Comparison of ENCODE assay signal across 29 cellular contexts in the genomic region with DNA sequence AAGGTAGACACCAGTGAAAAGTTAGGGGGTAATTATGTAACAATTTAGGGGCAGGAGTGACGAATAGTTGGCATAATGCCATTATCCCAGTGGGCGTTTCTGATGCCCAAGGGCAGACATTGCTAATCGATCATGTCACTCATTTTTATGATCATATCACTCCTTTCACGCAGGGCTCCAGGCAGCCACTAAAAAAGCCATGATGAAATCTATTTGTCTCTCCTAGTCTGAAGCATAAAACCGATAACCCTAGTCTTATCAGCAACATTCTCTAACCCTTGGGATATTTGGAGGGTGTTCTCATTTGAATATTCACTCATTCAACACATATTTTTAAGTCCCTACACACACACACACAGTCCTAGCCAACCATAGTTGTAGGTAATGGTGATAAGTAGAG.
"Had no signal": no experiment of that assay in that cellular context is flagged by ENCODE, and none has a peak within 500 bp of the region (broad histone marks: within the 10 kb centered on the region; RNA-seq: fewer than 3 reads in every experiment).

No MANE protein-coding gene starts in this region.

- H3K27ac Mint-ChIP-seq: natural killer cell; nephron; neural progenitor cell; progenitor cell of endocrine pancreas; stimulated activated effector memory CD8-positive, alpha-beta T cell treated with anti-CD3 and anti-CD28 coated beads, Interleukin-12 subunit alpha, Interleukin-12 subunit beta, amount 100 ng/mL, for 72 hours; stimulated activated naive B cell treated with anti-CD40 and anti-IgM and Interleukin-4, amounts not matched to agents 10 μg/mL and 1 μg/mL and 100 μg/mL, for 72 hours; stimulated activated naive CD8-positive, alpha-beta T cell treated with anti-CD3 and anti-CD28 coated beads, Interleukin-15, Interleukin-2, amounts not matched to agents 100 ng/mL and 50 ng/mL, for 24 hours had no signal

- H3K4me3 ChIP-seq: neural progenitor cell, ovary, psoas muscle, right lobe of liver, sigmoid colon, stomach, suprapubic skin, testis, tibial artery, transverse colon, upper lobe of left lung, vagina had no signal

- ATAC-seq: natural killer cell; psoas muscle; right cardiac atrium; right lobe of liver; stimulated activated effector memory CD8-positive, alpha-beta T cell treated with anti-CD3 and anti-CD28 coated beads, Interleukin-12 subunit alpha, Interleukin-12 subunit beta, amount 100 ng/mL, for 72 hours; stimulated activated naive B cell treated with anti-CD40 and anti-IgM and Interleukin-4, amounts not matched to agents 10 μg/mL and 1 μg/mL and 100 μg/mL, for 72 hours had no signal

- H3K27me3 ChIP-seq: neural progenitor cell, ovary, right lobe of liver, sigmoid colon, stomach, suprapubic skin, testis, tibial artery, transverse colon, upper lobe of left lung, vagina had no signal

- DNase-seq: natural killer cell; occipital lobe; ovary; posterior cingulate gyrus; psoas muscle; right cardiac atrium; right lobe of liver; sigmoid colon; small intestine; stimulated activated CD4-positive, alpha-beta T cell treated with anti-CD3 and anti-CD28 coated beads, Interleukin-15, amount 100 ng/mL, for 24 hours; stimulated activated CD4-positive, alpha-beta T cell treated with anti-CD3 and anti-CD28 coated beads, Interleukin-2, amount 100 ng/mL, for 24 hours; stimulated activated CD4-positive, alpha-beta T cell treated with anti-CD3 and anti-CD28 coated beads, Interleukin-2, amount 100 ng/mL, for 48 hours; stimulated activated CD4-positive, alpha-beta T cell treated with anti-CD3 and anti-CD28 coated beads, Interleukin-4, amount 100 ng/mL, for 24 hours; stimulated activated naive B cell treated with anti-CD40 and anti-IgM and Interleukin-4, amounts not matched to agents 10 μg/mL and 1 μg/mL and 100 μg/mL, for 72 hours; stimulated activated naive CD4-positive, alpha-beta T cell treated with Interleukin-2 at 50 U/mL for 16 hours; stomach; substantia nigra; testis; tibial artery; transverse colon; upper lobe of left lung had no signal

- H3K36me3 Mint-ChIP-seq: natural killer cell; neural progenitor cell; stimulated activated effector memory CD8-positive, alpha-beta T cell treated with anti-CD3 and anti-CD28 coated beads, Interleukin-12 subunit alpha, Interleukin-12 subunit beta, amount 100 ng/mL, for 72 hours; stimulated activated naive B cell treated with anti-CD40 and anti-IgM and Interleukin-4, amounts not matched to agents 10 μg/mL and 1 μg/mL and 100 μg/mL, for 72 hours had no signal

- H3K9me3 ChIP-seq: ovary, psoas muscle, right lobe of liver, sigmoid colon, testis, tibial artery, transverse colon, upper lobe of left lung, vagina had no signal

- H3K4me1 Mint-ChIP-seq: natural killer cell; nephron; stimulated activated effector memory CD8-positive, alpha-beta T cell treated with anti-CD3 and anti-CD28 coated beads, Interleukin-12 subunit alpha, Interleukin-12 subunit beta, amount 100 ng/mL, for 72 hours; stimulated activated naive B cell treated with anti-CD40 and anti-IgM and Interleukin-4, amounts not matched to agents 10 μg/mL and 1 μg/mL and 100 μg/mL, for 72 hours had no signal

- H3K4me2 ChIP-seq: neural progenitor cell had no signal

- H3K4me3 Mint-ChIP-seq: natural killer cell; nephron; neural progenitor cell; stimulated activated effector memory CD8-positive, alpha-beta T cell treated with anti-CD3 and anti-CD28 coated beads, Interleukin-12 subunit alpha, Interleukin-12 subunit beta, amount 100 ng/mL, for 72 hours; stimulated activated naive B cell treated with anti-CD40 and anti-IgM and Interleukin-4, amounts not matched to agents 10 μg/mL and 1 μg/mL and 100 μg/mL, for 72 hours; stimulated activated naive CD8-positive, alpha-beta T cell treated with anti-CD3 and anti-CD28 coated beads, Interleukin-15, Interleukin-2, amounts not matched to agents 100 ng/mL and 50 ng/mL, for 24 hours had no signal

- H3K4me1 ChIP-seq: neural progenitor cell, parathyroid adenoma, sigmoid colon, testis, transverse colon had no signal

- H3K9ac ChIP-seq: neural progenitor cell, parathyroid adenoma had no signal

- H3K27ac ChIP-seq: neural progenitor cell, ovary, parathyroid adenoma, right lobe of liver, sigmoid colon, suprapubic skin, testis, transverse colon, upper lobe of left lung had no signal

- H3K27me3 Mint-ChIP-seq: stimulated activated naive B cell treated with anti-CD40 and anti-IgM and Interleukin-4, amounts not matched to agents 10 μg/mL and 1 μg/mL and 100 μg/mL, for 72 hours; stimulated activated naive CD8-positive, alpha-beta T cell treated with anti-CD3 and anti-CD28 coated beads, Interleukin-15, Interleukin-2, amounts not matched to agents 100 ng/mL and 50 ng/mL, for 24 hours had no signal

- H2AFZ ChIP-seq: neural progenitor cell, parathyroid adenoma had no signal

- H3K36me3 ChIP-seq: neural progenitor cell, ovary, right lobe of liver, sigmoid colon, stomach, suprapubic skin, tibial artery, transverse colon, upper lobe of left lung, vagina had no signal

- H3K9me3 Mint-ChIP-seq: nephron; neural progenitor cell; stimulated activated effector memory CD8-positive, alpha-beta T cell treated with anti-CD3 and anti-CD28 coated beads, Interleukin-12 subunit alpha, Interleukin-12 subunit beta, amount 100 ng/mL, for 72 hours had no signal

- H3K79me2 ChIP-seq: parathyroid adenoma had no signal
